In the genomic region with DNA sequence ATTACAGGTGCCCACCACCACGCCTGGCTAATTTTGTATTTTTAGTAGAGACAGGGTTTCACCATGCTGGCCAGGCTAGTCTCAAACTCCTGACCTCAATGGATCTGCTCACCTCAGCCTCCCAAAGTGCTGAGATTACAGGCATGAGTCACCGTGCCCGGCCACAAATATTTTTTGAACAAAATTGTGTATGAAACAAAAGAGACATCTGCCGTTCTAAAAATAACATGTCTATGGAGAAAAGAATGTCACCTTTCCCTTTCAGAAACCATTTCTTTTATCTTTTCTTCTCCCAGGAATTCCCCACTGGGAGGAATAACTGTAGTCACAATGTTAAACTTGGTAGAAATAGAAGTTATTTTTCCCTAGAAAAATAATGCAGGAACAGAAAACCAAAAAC, we compare ENCODE assay signal across 8 cellular contexts.
A peak's percentile ranks its signal among the peaks of the same experiment; 100 is the strongest.
DNase-seq lines count a peak whose midpoint lies in the region; FAIRE-seq and TF ChIP-seq lines count a peak whose summit lies in the region.
"Not testable (repeated sequence)": the region's sequence is repeated elsewhere in the genome, so short reads cannot be mapped to it uniquely, and the experiment has no call there.

No MANE protein-coding gene starts in this region.

- intact Hi-C loops in MCF 10A (cut with micrococcal nuclease): not testable (repeated sequence)

- H3K4me1 Mint-ChIP-seq in MCF 10A (ENCODE audit: insufficient read depth, unreplicated experiment): not testable (repeated sequence)

- H3K4me1 ChIP-seq in adipocyte (ENCODE audit: control insufficient read depth, insufficient read depth, low read length): not testable (repeated sequence)

- TF ChIP-seq CTCF in MCF 10A (IDR thresholded peaks at IDR 0.05; ENCODE audit: unreplicated experiment): not testable (repeated sequence)

- H3K9me3 Mint-ChIP-seq in MCF 10A (ENCODE audit: unreplicated experiment): not testable (repeated sequence)

- not testable (repeated sequence) for BruUV-seq in MCF 10A (replicated peaks; lab: Mats Ljungman, UMichigan)

- not testable (repeated sequence) for H3K4me3 ChIP-seq in adipocyte (ENCODE audit: low read length)

- H3K27me3 Mint-ChIP-seq in MCF 10A (ENCODE audit: insufficient read depth, unreplicated experiment): peaks cover 75% of the 10 kb centered on the region

- H3K36me3 ChIP-seq in adipocyte (ENCODE audit: control insufficient read depth, insufficient read depth, low read length, severe bottlenecking): not testable (repeated sequence)

- not testable (repeated sequence) for H3K27ac Mint-ChIP-seq in MCF 10A (ENCODE audit: low read depth, unreplicated experiment)

- peak; percentile 3 for DNase-seq in EH (ENCODE audit: low read depth)
- DNase-seq in HCEC 1CT: peak; percentile 6
- DNase-seq in LHCN-M2 (ENCODE audit: low read depth): peak; percentile 59
- DNase-seq in RPMI7951 (ENCODE audit: low read depth): peak; percentile 53
- DNase-seq in adipocyte (ENCODE audit: low read depth): peak; percentile 7
- peak; percentile 20 for DNase-seq in MCF 10A (ENCODE audit: unreplicated experiment)
- DNase-seq in iris pigment epithelial cell (ENCODE audit: low read depth): peak; percentile 37
- DNase-seq in urothelium cell line (ENCODE audit: low spot score): peak; percentile 62

- FAIRE-seq in urothelium cell line (lab: Jason Lieb, UNC): peak; percentile 50

- not testable (repeated sequence) for H3K9me3 ChIP-seq in adipocyte (ENCODE audit: control insufficient read depth, low read length)

- H3K9ac ChIP-seq in adipocyte (ENCODE audit: low read length): not testable (repeated sequence)

- H3K36me3 Mint-ChIP-seq in MCF 10A (ENCODE audit: insufficient read depth, unreplicated experiment): not testable (repeated sequence)

- CTCF ChIA-PET in MCF 10A (lab: Yijun Ruan, JAX): not testable (repeated sequence)

- H3K27me3 ChIP-seq in adipocyte (replicated peaks; ENCODE audit: control insufficient read depth, insufficient read depth, low read length): not testable (repeated sequence)

- H3K4me3 Mint-ChIP-seq in MCF 10A (ENCODE audit: unreplicated experiment): not testable (repeated sequence)

- POLR2A ChIA-PET in MCF 10A (lab: Yijun Ruan, JAX): interaction anchor here (1.0 kb wide), 1 partner anchor 14 kb away, joined by 3 read pairs; no protein-coding TSS in a partner anchor

Comparison
In these comparisons a context has a peak if more than half of its experiments do, and no peak if none do; other contexts are left out.
1. DNase-seq: peak in every context shown above with its lines; median percentile 62 in urothelium cell line; 59 in LHCN-M2; 53 in RPMI7951; 37 in iris pigment epithelial cell; 20 in MCF 10A; 7 in adipocyte; 6 in HCEC 1CT; 3 in EH.